8 cellular contexts compared by ENCODE assay signal in genomic region chr10:5283305-5284158, GRCh38.
DNase-seq lines count a peak whose midpoint lies in the region; ATAC-seq, FAIRE-seq and TF ChIP-seq lines count a peak whose summit lies in the region.

No MANE protein-coding gene starts in this region.

- peak; percentile 87 for TF ChIP-seq CTCF in LNCAP (IDR thresholded peaks at IDR 0.05)
- TF ChIP-seq CTCF in keratinocyte (optimal IDR thresholded peaks at IDR 0.05 in 1 of 3, IDR thresholded peaks at IDR 0.05 in 1 of 3, conservative IDR thresholded peaks at IDR 0.05 in 1 of 3; ENCODE audit: extremely low read depth in 1 of 3, insufficient read depth in 2 of 3, low read length in 3 of 3) = peak; percentile 68 to 89 (median 78)

- no peak overlapping the region for H3K4me3 ChIP-seq in keratinocyte (ENCODE audit: control insufficient read depth in 2 of 3, extremely low read depth in 1 of 3, insufficient read depth in 2 of 3, low read depth in 1 of 3, low read length in 3 of 3)

- H3K27ac Mint-ChIP-seq in T-helper 17 cell = peak overlapping the region; percentile 75

- peaks cover 20% of the 10 kb centered on the region for H3K4me1 Mint-ChIP-seq in T-helper 17 cell

- H3K27ac ChIP-seq in keratinocyte (ENCODE audit: control insufficient read depth, insufficient read depth, low read length) = peak overlapping the region; percentile 15

- DNase-seq in EL = peak; percentile 47
- peak; percentile 20 to 36 (median 23) for DNase-seq in T-helper 17 cell
- peak; percentile 54 to 78 for DNase-seq in T47D (ENCODE audit: low read depth in 1 of 2, low spot score in 1 of 2)
- no peak for DNase-seq in keratinocyte (ENCODE audit: low read depth, low spot score)
- peak; percentile 18 to 52 (median 47) for DNase-seq in stimulated activated CD4-positive, alpha-beta T cell treated with anti-CD3 and anti-CD28 coated beads, TNF-alpha, amount 100 ng/mL, for 48 hours (ENCODE audit: low read depth in 3 of 3)
- no peak for DNase-seq in mesenteric fat pad (ENCODE audit: low spot score)

- H3K27me3 Mint-ChIP-seq in T-helper 17 cell = no peaks in the 10 kb centered on the region

- no peaks in the 10 kb centered on the region for H4K20me1 ChIP-seq in keratinocyte (ENCODE audit: control insufficient read depth, extremely low read depth, insufficient read depth, low read length)

- in situ Hi-C loops in T47D (cut with HindIII; ENCODE audit: low pct_unique_long_range_greater_than_20kb, low sequenced_read_pairs) = no loop called here

- peak overlapping the region; percentile 34 for H3K4me2 ChIP-seq in keratinocyte (ENCODE audit: control insufficient read depth, extremely low read depth, insufficient read depth, low read depth, low read length)

- H3K36me3 Mint-ChIP-seq in T-helper 17 cell (ENCODE audit: low read depth) = peaks cover 10% of the 10 kb centered on the region

- FAIRE-seq in keratinocyte (lab: Jason Lieb, UNC) = peak; percentile 55

- H3K27me3 ChIP-seq in keratinocyte (ENCODE audit: control insufficient read depth, extremely low read depth, insufficient read depth, low read length) = no peaks in the 10 kb centered on the region

- H3K9me3 ChIP-seq in T-helper 17 cell (ENCODE audit: control insufficient read depth, low read length, poor library complexity, severe bottlenecking) = no peaks in the 10 kb centered on the region
- no peaks in the 10 kb centered on the region for H3K9me3 ChIP-seq in keratinocyte (ENCODE audit: control insufficient read depth, low read depth, low read length)

- no peak overlapping the region for H3K9ac ChIP-seq in keratinocyte (ENCODE audit: control insufficient read depth, extremely low read depth, insufficient read depth, low read length)

- H3K4me1 ChIP-seq in keratinocyte (ENCODE audit: control insufficient read depth, extremely low read depth, insufficient read depth, low read length) = peaks cover 10% of the 10 kb centered on the region

- no peaks in the 10 kb centered on the region for H3K79me2 ChIP-seq in keratinocyte (ENCODE audit: control insufficient read depth, insufficient read depth, low read length)

- peak overlapping the region; percentile 49 for H2AFZ ChIP-seq in keratinocyte (ENCODE audit: control insufficient read depth, low read length)

- peak; percentile 81 for ATAC-seq in GM21576 (IDR thresholded peaks at IDR 0.05; ENCODE audit: unreplicated experiment)
- ATAC-seq in T-helper 17 cell = peak; percentile 88

- dilution Hi-C loops in keratinocyte (cut with MboI; ENCODE audit: extremely low pct_ligation_motif_present, low sequenced_read_pairs) = no loop called here

- H3K4me3 Mint-ChIP-seq in T-helper 17 cell = no peak overlapping the region

- H3K9me1 ChIP-seq in keratinocyte (ENCODE audit: control insufficient read depth, extremely low read depth, insufficient read depth, low read length) = no peaks in the 10 kb centered on the region

- H3K36me3 ChIP-seq in keratinocyte (ENCODE audit: control insufficient read depth in 2 of 2, extremely low read depth in 1 of 2, insufficient read depth in 2 of 2, low read length in 2 of 2) = no peaks in the 10 kb centered on the region

Comparison
In these comparisons a context has a peak if more than half of its experiments do, and no peak if none do; other contexts are left out.
1. DNase-seq: peak in EL (single experiment), T-helper 17 cell (3 of 3), T47D (2 of 2) and stimulated activated CD4-positive, alpha-beta T cell treated with anti-CD3 and anti-CD28 coated beads, TNF-alpha, amount 100 ng/mL, for 48 hours (3 of 3); none in keratinocyte (single experiment) and mesenteric fat pad (single experiment).